In genomic region chr7:8536431-8536830, GRCh38 we compare ENCODE assay signal across 1 cellular context.
TF ChIP-seq lines count a peak whose summit lies in the region.

No MANE protein-coding gene starts in this region.

TF ChIP-seq in SK-N-SH treated with all-trans-retinoic acid at 6 μM for 48 hours, 23 proteins besides CTCF, POLR2A, EP300 and RAD21 (continued from another document):
- no peak for TF ChIP-seq TSHZ2 (CRISPR knock-in tag; IDR thresholded peaks at IDR 0.05)
- TF ChIP-seq ZNF565 (CRISPR knock-in tag; conservative IDR thresholded peaks at IDR 0.05; ENCODE audit: low read depth) = no peak
